ENCODE assay signal across 8 cellular contexts in genomic region chrX:135421932-135422809, GRCh38. TPM values are rescaled to one million over a fixed set of nuclear protein-coding genes. Genes with fewer than 3 reads are reported as not detected.
DNase-seq lines count a peak whose midpoint lies in the region; ATAC-seq and TF ChIP-seq lines count a peak whose summit lies in the region.

SMIM10L2A (plus strand) TSS chrX:135421944; CDS start chrX:135422132, 188 bp downstream.

- DNase-seq in AG10803 (ENCODE audit: low read depth) = no peak
- no peak for DNase-seq in ascending aorta (ENCODE audit: low spot score in 2 of 2)
- DNase-seq in mesothelial cell of epicardium (ENCODE audit: low spot score in 2 of 2, unreplicated experiment in 2 of 2) = no peak
- DNase-seq in GM10248 (ENCODE audit: extremely low spot score) = no peak
- no peak for DNase-seq in left colon
- DNase-seq in activated CD4-positive, CD25-positive, alpha-beta regulatory T cell treated with anti-CD3 and anti-CD28 coated beads, Interleukin-2, amount 50 U/mL, for 72 hours = no peak

- no peaks in the 10 kb centered on the region for H3K4me1 ChIP-seq in ascending aorta

- peak; percentile 53 for ATAC-seq in GM19438 (IDR thresholded peaks at IDR 0.05; ENCODE audit: low read depth, unreplicated experiment)
- ATAC-seq in HG03439 (IDR thresholded peaks at IDR 0.05; ENCODE audit: unreplicated experiment) = peak; percentile 58
- no peak for ATAC-seq in left colon

- H3K9me3 Mint-ChIP-seq in mesothelial cell of epicardium = peaks cover 19% of the 10 kb centered on the region

- H3K27ac ChIP-seq in ascending aorta = no peak within 1 kb of the TSS

- peak within 1 kb of the TSS; percentile 66 for H3K4me3 Mint-ChIP-seq in mesothelial cell of epicardium

- peaks cover 4% of the 10 kb centered on the region for H3K27me3 Mint-ChIP-seq in mesothelial cell of epicardium (ENCODE audit: low read depth)

- peak within 1 kb of the TSS; percentile 12 for H3K27ac Mint-ChIP-seq in mesothelial cell of epicardium

- peaks cover 12% of the 10 kb centered on the region for H3K4me1 Mint-ChIP-seq in mesothelial cell of epicardium

- intact Hi-C loops in ascending aorta (cut with DNase I) (no loop called here), left colon (cut with DNase I, micrococcal nuclease) (no loop called here)

- no peaks in the 10 kb centered on the region for H3K9me3 ChIP-seq in ascending aorta

- no peaks in the 10 kb centered on the region for H3K27me3 ChIP-seq in ascending aorta

- CTCF ChIA-PET in GM10248 (lab: Yijun Ruan, JAX) = no interaction called here

- peaks cover 3% of the 10 kb centered on the region for H3K36me3 Mint-ChIP-seq in mesothelial cell of epicardium

- H3K36me3 ChIP-seq in ascending aorta = no peaks in the 10 kb centered on the region

- peak within 1 kb of the TSS; percentile 36 for H3K4me3 ChIP-seq in AG10803 (ENCODE audit: low read length)
- H3K4me3 ChIP-seq in ascending aorta = peak within 1 kb of the TSS; percentile 53 to 69

- POLR2A ChIA-PET in GM10248 (lab: Yijun Ruan, JAX) = no interaction called here

- TF ChIP-seq CTCF in AG10803 (conservative IDR thresholded peaks at IDR 0.05; ENCODE audit: low read length) (no peak), ascending aorta (IDR thresholded peaks at IDR 0.05) (no peak), mesothelial cell of epicardium (IDR thresholded peaks at IDR 0.05; ENCODE audit: unreplicated experiment) (no peak), GM10248 (IDR thresholded peaks at IDR 0.05; ENCODE audit: control extremely low read depth, extremely low read depth, low read depth, missing control alignments) (no peak)

RNA-seq across cellular contexts. Expression of gene SMIM10L2A, which starts in this region (rescaled TPM):
- total RNA-seq in ascending aorta (0.85 TPM), mesothelial cell of epicardium (7.8 to 8.7 TPM (median 7.8 TPM) in 3 replicates), left colon (under 1 TPM; 0.46 to 0.59 TPM)
